In genomic region chr14:96130854-96131253, GRCh38 we compare ENCODE assay signal across 1 cellular context.
TF ChIP-seq lines count a peak whose summit lies in the region.

No MANE protein-coding gene starts in this region.

TF ChIP-seq in HepG2, 621 proteins besides CTCF, POLR2A, EP300 and RAD21 (continued from another document):
- TF ChIP-seq ZNF362 (CRISPR knock-in tag; IDR thresholded peaks at IDR 0.05; ENCODE audit: borderline replicate concordance), result no peak
TF ChIP-seq in HepG2: peak in this region for 0.
